Comparison of ENCODE assay signal across 24 cellular contexts in genomic region chr17:61848247-61848646, GRCh38.
"Had no signal": no experiment of that assay in that cellular context is flagged by ENCODE, and none has a peak within 500 bp of the region (broad histone marks: within the 10 kb centered on the region; RNA-seq: fewer than 3 reads in every experiment).

No MANE protein-coding gene starts in this region.

- H3K4me1 ChIP-seq: colonic mucosa, esophagus muscularis mucosa, esophagus squamous epithelium, gastrocnemius medialis, gastroesophageal sphincter, heart left ventricle, heart right ventricle had no signal

- H3K4me3 ChIP-seq: colonic mucosa, coronary artery, dorsolateral prefrontal cortex, esophagus muscularis mucosa, esophagus squamous epithelium, gastrocnemius medialis, gastroesophageal sphincter, heart left ventricle, heart right ventricle, hepatocyte had no signal

- H2AFZ ChIP-seq: hepatocyte had no signal

- H3K9me3 ChIP-seq: colonic mucosa, esophagus muscularis mucosa, esophagus squamous epithelium, gastrocnemius medialis, gastroesophageal sphincter, heart left ventricle, heart right ventricle had no signal

- H3K36me3 ChIP-seq: colonic mucosa, esophagus muscularis mucosa, esophagus squamous epithelium, gastrocnemius medialis, gastroesophageal sphincter, heart left ventricle had no signal

- DNase-seq: colonic mucosa; cortex of kidney; dermis blood vessel endothelial cell; dorsolateral prefrontal cortex; effector CD4-positive, alpha-beta T cell; effector CD8-positive, alpha-beta T cell; effector memory CD4-positive, alpha-beta T cell; effector memory CD8-positive, alpha-beta T cell; endodermal cell; esophagus squamous epithelium; foreskin fibroblast; foreskin keratinocyte; foreskin melanocyte; gastrocnemius medialis; glutamatergic neuron; head of caudate nucleus; heart left ventricle; heart right ventricle had no signal

- H3K27ac ChIP-seq: colonic mucosa, coronary artery, dorsolateral prefrontal cortex, epithelial cell of prostate, esophagus muscularis mucosa, esophagus squamous epithelium, foreskin keratinocyte, gastrocnemius medialis, gastroesophageal sphincter, heart left ventricle, heart right ventricle, hepatocyte had no signal

- H3K27me3 ChIP-seq: colonic mucosa, dorsolateral prefrontal cortex, esophagus muscularis mucosa, esophagus squamous epithelium, foreskin keratinocyte, gastrocnemius medialis, gastroesophageal sphincter, heart left ventricle, heart right ventricle, hepatocyte had no signal

- H3K4me2 ChIP-seq: hepatocyte had no signal

- ATAC-seq: effector memory CD8-positive, alpha-beta T cell; esophagus mucosa; foreskin keratinocyte; gastrocnemius medialis; gastroesophageal sphincter; heart left ventricle; heart right ventricle had no signal
